Comparison of ENCODE assay signal across 1 cellular context in the genomic region with DNA sequence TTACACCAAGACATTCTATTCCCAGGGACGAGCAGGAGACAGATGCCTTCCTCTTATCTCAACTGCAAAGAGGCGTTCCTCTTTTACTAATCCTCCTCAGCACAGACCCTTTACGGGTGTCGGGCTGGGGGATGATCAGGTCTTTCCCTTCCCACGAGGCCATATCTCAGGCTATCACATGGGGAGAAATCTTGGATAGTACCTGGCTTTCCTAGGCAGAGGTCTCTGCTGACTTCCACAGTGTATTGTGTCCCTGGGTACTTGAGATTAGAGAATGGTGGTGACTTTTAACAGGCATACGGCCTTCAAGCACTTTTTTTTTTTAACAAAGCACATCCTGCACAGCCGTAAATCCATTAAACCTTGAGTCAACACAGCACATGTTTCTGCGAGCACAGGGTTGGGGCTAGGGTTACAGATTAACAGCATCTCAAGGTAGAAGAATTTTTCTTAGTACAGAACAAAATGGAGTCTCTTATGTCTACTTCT.
A peak's percentile ranks its signal among the peaks of the same experiment; 100 is the strongest.
TF ChIP-seq lines count a peak whose summit lies in the region.
"Not testable (repeated sequence)": the region's sequence is repeated elsewhere in the genome, so short reads cannot be mapped to it uniquely, and the experiment has no call there.

No MANE protein-coding gene starts in this region.

TF ChIP-seq in HepG2, 621 proteins besides CTCF, POLR2A, EP300 and RAD21:
- TF ChIP-seq, protein P1, sequence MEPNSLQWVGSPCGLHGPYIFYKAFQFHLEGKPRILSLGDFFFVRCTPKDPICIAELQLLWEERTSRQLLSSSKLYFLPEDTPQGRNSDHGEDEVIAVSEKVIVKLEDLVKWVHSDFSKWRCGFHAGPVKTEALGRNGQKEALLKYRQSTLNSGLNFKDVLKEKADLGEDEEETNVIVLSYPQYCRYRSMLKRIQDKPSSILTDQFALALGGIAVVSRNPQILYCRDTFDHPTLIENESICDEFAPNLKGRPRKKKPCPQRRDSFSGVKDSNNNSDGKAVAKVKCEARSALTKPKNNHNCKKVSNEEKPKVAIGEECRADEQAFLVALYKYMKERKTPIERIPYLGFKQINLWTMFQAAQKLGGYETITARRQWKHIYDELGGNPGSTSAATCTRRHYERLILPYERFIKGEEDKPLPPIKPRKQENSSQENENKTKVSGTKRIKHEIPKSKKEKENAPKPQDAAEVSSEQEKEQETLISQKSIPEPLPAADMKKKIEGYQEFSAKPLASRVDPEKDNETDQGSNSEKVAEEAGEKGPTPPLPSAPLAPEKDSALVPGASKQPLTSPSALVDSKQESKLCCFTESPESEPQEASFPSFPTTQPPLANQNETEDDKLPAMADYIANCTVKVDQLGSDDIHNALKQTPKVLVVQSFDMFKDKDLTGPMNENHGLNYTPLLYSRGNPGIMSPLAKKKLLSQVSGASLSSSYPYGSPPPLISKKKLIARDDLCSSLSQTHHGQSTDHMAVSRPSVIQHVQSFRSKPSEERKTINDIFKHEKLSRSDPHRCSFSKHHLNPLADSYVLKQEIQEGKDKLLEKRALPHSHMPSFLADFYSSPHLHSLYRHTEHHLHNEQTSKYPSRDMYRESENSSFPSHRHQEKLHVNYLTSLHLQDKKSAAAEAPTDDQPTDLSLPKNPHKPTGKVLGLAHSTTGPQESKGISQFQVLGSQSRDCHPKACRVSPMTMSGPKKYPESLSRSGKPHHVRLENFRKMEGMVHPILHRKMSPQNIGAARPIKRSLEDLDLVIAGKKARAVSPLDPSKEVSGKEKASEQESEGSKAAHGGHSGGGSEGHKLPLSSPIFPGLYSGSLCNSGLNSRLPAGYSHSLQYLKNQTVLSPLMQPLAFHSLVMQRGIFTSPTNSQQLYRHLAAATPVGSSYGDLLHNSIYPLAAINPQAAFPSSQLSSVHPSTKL (CRISPR knock-in tag; IDR thresholded peaks at IDR 0.05) = peak; percentile 72; the same call in 1 of the 2 replicates
- TF ChIP-seq GATAD2A (CRISPR knock-in tag; IDR thresholded peaks at IDR 0.05) = peak; percentile 62; the same call in 1 of the 2 replicates
- TF ChIP-seq KMT2A (CRISPR knock-in tag; IDR thresholded peaks at IDR 0.05) = 0 out of 2 replicates have a peak, but pooled peaks have one; percentile 34
- 0 out of 2 replicates have a peak, but pooled peaks have one; percentile 34 for TF ChIP-seq REPIN1 (CRISPR knock-in tag; IDR thresholded peaks at IDR 0.05; ENCODE audit: borderline replicate concordance, low read depth)
- TF ChIP-seq SIX1 (CRISPR knock-in tag; IDR thresholded peaks at IDR 0.05; ENCODE audit: borderline replicate concordance) = 0 out of 2 replicates have a peak, but pooled peaks have one; percentile 21
- peak; percentile 32; the same call in 1 of the 2 replicates for TF ChIP-seq HOXA3 (CRISPR knock-in tag; IDR thresholded peaks at IDR 0.05)
- not testable (repeated sequence) for TF ChIP-seq FOXP1, FOXA1, SOX6, CREB1, SOX13, NR2F6 (IDR thresholded peaks at IDR 0.05)
- 0 out of 2 replicates have a peak, but pooled peaks have one; percentile 6 for TF ChIP-seq FOXP1 (CRISPR knock-in tag; IDR thresholded peaks at IDR 0.05)
- TF ChIP-seq SOX5 (CRISPR knock-in tag; IDR thresholded peaks at IDR 0.05; ENCODE audit: borderline replicate concordance) = peak; percentile 46; the same call in 1 of the 2 replicates
- 0 out of 2 replicates have a peak, but pooled peaks have one; percentile 18 for TF ChIP-seq MED1 (CRISPR knock-in tag; IDR thresholded peaks at IDR 0.05)
- TF ChIP-seq PPARG (CRISPR knock-in tag; conservative IDR thresholded peaks at IDR 0.05) = 0 out of 2 replicates have a peak, but pooled peaks have one; percentile 33
- peak; percentile 98 for TF ChIP-seq PITX1 (CRISPR knock-in tag; IDR thresholded peaks at IDR 0.05)
- 0 out of 2 replicates have a peak, but pooled peaks have one; percentile 20 for TF ChIP-seq ZFP1 (CRISPR knock-in tag; IDR thresholded peaks at IDR 0.05)
- TF ChIP-seq TBX2 (CRISPR knock-in tag; IDR thresholded peaks at IDR 0.05; ENCODE audit: borderline replicate concordance) = peak; percentile 65; the same call in 1 of the 2 replicates
- peak; percentile 56; the same call in 1 of the 2 replicates for TF ChIP-seq HNF1A (IDR thresholded peaks at IDR 0.05; ENCODE audit: low read depth)
- TF ChIP-seq HNF1A (CRISPR knock-in tag; IDR thresholded peaks at IDR 0.05; ENCODE audit: borderline replicate concordance) = peak; percentile 75; the same call in 1 of the 2 replicates
- peak; percentile 58 for TF ChIP-seq PAXIP1 (CRISPR knock-in tag; conservative IDR thresholded peaks at IDR 0.05)
- peak; percentile 80 for TF ChIP-seq FOXA1 (CRISPR knock-in tag; IDR thresholded peaks at IDR 0.05)
- peak; percentile 56; the same call in 1 of the 2 replicates for TF ChIP-seq ARNT2 (CRISPR knock-in tag; IDR thresholded peaks at IDR 0.05; ENCODE audit: low read depth)
- 0 out of 2 replicates have a peak, but pooled peaks have one; percentile 19 for TF ChIP-seq MIXL1 (CRISPR knock-in tag; IDR thresholded peaks at IDR 0.05)
- peak; percentile 53; the same call in 1 of the 2 replicates for TF ChIP-seq SOX6 (CRISPR knock-in tag; IDR thresholded peaks at IDR 0.05)
- TF ChIP-seq, protein P2, sequence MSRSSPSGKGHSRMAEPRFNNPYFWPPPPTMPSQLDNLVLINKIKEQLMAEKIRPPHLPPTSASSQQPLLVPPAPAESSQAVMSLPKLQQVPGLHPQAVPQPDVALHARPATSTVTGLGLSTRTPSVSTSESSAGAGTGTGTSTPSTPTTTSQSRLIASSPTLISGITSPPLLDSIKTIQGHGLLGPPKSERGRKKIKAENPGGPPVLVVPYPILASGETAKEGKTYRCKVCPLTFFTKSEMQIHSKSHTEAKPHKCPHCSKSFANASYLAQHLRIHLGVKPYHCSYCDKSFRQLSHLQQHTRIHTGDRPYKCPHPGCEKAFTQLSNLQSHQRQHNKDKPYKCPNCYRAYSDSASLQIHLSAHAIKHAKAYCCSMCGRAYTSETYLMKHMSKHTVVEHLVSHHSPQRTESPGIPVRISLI (CRISPR knock-in tag; IDR thresholded peaks at IDR 0.05; ENCODE audit: borderline replicate concordance) = peak; percentile 95
- TF ChIP-seq KLF11 (CRISPR knock-in tag; IDR thresholded peaks at IDR 0.05) = peak; percentile 26; the same call in 1 of the 2 replicates
- peak; percentile 13; the same call in 1 of the 2 replicates for TF ChIP-seq GATAD1 (CRISPR knock-in tag; IDR thresholded peaks at IDR 0.05)
- 0 out of 2 replicates have a peak, but pooled peaks have one; percentile 33 for TF ChIP-seq CREB1 (CRISPR knock-in tag; IDR thresholded peaks at IDR 0.05)
- TF ChIP-seq GZF1 (CRISPR knock-in tag; IDR thresholded peaks at IDR 0.05) = peak; percentile 95
- TF ChIP-seq SOX13 (CRISPR knock-in tag; conservative IDR thresholded peaks at IDR 0.05 in 1 of 2, IDR thresholded peaks at IDR 0.05 in 1 of 2) = peak in 1 of 2 experiments; percentile 75; a peak in 2 of 4 replicates
- 0 out of 2 replicates have a peak, but pooled peaks have one; percentile 57 for TF ChIP-seq HNF1B (CRISPR knock-in tag; IDR thresholded peaks at IDR 0.05)
- TF ChIP-seq BCL6 (CRISPR knock-in tag; IDR thresholded peaks at IDR 0.05) = peak; percentile 32; the same call in 1 of the 2 replicates
- peak; percentile 26; the same call in 1 of the 2 replicates for TF ChIP-seq NR2F6 (CRISPR knock-in tag; IDR thresholded peaks at IDR 0.05)
- TF ChIP-seq, protein P3, sequence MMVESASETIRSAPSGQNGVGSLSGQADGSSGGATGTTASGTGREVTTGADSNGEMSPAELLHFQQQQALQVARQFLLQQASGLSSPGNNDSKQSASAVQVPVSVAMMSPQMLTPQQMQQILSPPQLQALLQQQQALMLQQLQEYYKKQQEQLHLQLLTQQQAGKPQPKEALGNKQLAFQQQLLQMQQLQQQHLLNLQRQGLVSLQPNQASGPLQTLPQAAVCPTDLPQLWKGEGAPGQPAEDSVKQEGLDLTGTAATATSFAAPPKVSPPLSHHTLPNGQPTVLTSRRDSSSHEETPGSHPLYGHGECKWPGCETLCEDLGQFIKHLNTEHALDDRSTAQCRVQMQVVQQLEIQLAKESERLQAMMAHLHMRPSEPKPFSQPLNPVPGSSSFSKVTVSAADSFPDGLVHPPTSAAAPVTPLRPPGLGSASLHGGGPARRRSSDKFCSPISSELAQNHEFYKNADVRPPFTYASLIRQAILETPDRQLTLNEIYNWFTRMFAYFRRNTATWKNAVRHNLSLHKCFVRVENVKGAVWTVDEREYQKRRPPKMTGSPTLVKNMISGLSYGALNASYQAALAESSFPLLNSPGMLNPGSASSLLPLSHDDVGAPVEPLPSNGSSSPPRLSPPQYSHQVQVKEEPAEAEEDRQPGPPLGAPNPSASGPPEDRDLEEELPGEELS (CRISPR knock-in tag; IDR thresholded peaks at IDR 0.05) = peak; percentile 57; the same call in 1 of the 2 replicates
- 0 out of 4 replicates have a peak, but pooled peaks of 1 of the 2 experiments have one; percentile 17 for TF ChIP-seq KLF16 (CRISPR knock-in tag; IDR thresholded peaks at IDR 0.05)
- TF ChIP-seq HDAC2 (CRISPR knock-in tag; IDR thresholded peaks at IDR 0.05) = peak; percentile 38; the same call in 1 of the 2 replicates
- peak; percentile 71 for TF ChIP-seq FOXA3 (CRISPR knock-in tag; IDR thresholded peaks at IDR 0.05)
- TF ChIP-seq SAP130 (CRISPR knock-in tag; IDR thresholded peaks at IDR 0.05; ENCODE audit: low read depth) = peak; percentile 29; the same call in 1 of the 2 replicates
- TF ChIP-seq ISL2 (CRISPR knock-in tag; IDR thresholded peaks at IDR 0.05) = peak; percentile 40; the same call in 1 of the 2 replicates
